In genomic region chr4:124275-125081, GRCh38 we compare ENCODE assay signal across 8 cellular contexts. TPM values are rescaled to one million over a fixed set of nuclear protein-coding genes. Genes with fewer than 3 reads are reported as not detected.
DNase-seq lines count a peak whose midpoint lies in the region; ATAC-seq, FAIRE-seq and TF ChIP-seq lines count a peak whose summit lies in the region.

TSS of gene ZNF718 (plus strand) at chr4:124501. CDS start at chr4:124671, 170 bp downstream.

- dilution Hi-C loops in keratinocyte (cut with MboI; ENCODE audit: extremely low pct_ligation_motif_present, low sequenced_read_pairs), result no loop called here

- peaks cover 14% of the 10 kb centered on the region for H3K9me3 ChIP-seq in keratinocyte (ENCODE audit: control insufficient read depth, low read depth, low read length)

- H3K4me1 ChIP-seq in keratinocyte (ENCODE audit: control insufficient read depth, extremely low read depth, insufficient read depth, low read length), result peaks cover 5% of the 10 kb centered on the region

- no peaks in the 10 kb centered on the region for H3K9me1 ChIP-seq in keratinocyte (ENCODE audit: control insufficient read depth, extremely low read depth, insufficient read depth, low read length)

- H3K4me3 ChIP-seq in keratinocyte (ENCODE audit: control insufficient read depth in 2 of 3, extremely low read depth in 1 of 3, insufficient read depth in 2 of 3, low read depth in 1 of 3, low read length in 3 of 3), result peak within 1 kb of the TSS; percentile 79 to 94 (median 93)

- ATAC-seq in HG03097 (IDR thresholded peaks at IDR 0.05; ENCODE audit: low FRiP score, unreplicated experiment), result peak; percentile 99

- H4K20me1 ChIP-seq in keratinocyte (ENCODE audit: control insufficient read depth, extremely low read depth, insufficient read depth, low read length), result no peaks in the 10 kb centered on the region

- DNase-seq in NCI-H2196 (lab: John Stamatoyannopoulos, UW; ENCODE audit: unreplicated experiment), result peak; percentile 91
- DNase-seq in activated CD4-positive, alpha-beta T cell treated with anti-CD3 and anti-CD28 coated beads for 1 hour, result peak; percentile 83
- peak; percentile 96 for DNase-seq in cerebellum (ENCODE audit: low spot score)
- peak; percentile 83 for DNase-seq in keratinocyte (ENCODE audit: low read depth, low spot score)
- DNase-seq in stimulated activated CD4-positive, alpha-beta T cell treated with anti-CD3 and anti-CD28 coated beads, Interleukin-15, amount 100 ng/mL, for 24 hours, result peak; percentile 93

- H3K36me3 ChIP-seq in keratinocyte (ENCODE audit: control insufficient read depth in 2 of 2, extremely low read depth in 1 of 2, insufficient read depth in 2 of 2, low read length in 2 of 2), result peaks cover 0 to 19% of the 10 kb centered on the region in 2 experiments

- H3K27ac ChIP-seq in 22Rv1 (peak within 1 kb of the TSS; percentile 93), keratinocyte (ENCODE audit: control insufficient read depth, insufficient read depth, low read length) (peak within 1 kb of the TSS; percentile 91)

- H3K9ac ChIP-seq in keratinocyte (ENCODE audit: control insufficient read depth, extremely low read depth, insufficient read depth, low read length), result peak within 1 kb of the TSS; percentile 92

- H3K4me2 ChIP-seq in keratinocyte (ENCODE audit: control insufficient read depth, extremely low read depth, insufficient read depth, low read depth, low read length), result peak within 1 kb of the TSS; percentile 89

- H3K79me2 ChIP-seq in keratinocyte (ENCODE audit: control insufficient read depth, insufficient read depth, low read length), result peaks cover 41% of the 10 kb centered on the region

- H3K27me3 ChIP-seq in keratinocyte (ENCODE audit: control insufficient read depth, extremely low read depth, insufficient read depth, low read length), result no peaks in the 10 kb centered on the region

- peak; percentile 74 for FAIRE-seq in keratinocyte (lab: Jason Lieb, UNC)

- TF ChIP-seq POLR2A in GM18526 (IDR thresholded peaks at IDR 0.05; ENCODE audit: extremely low read depth, insufficient read length), result peak; percentile 80

- H2AFZ ChIP-seq in keratinocyte (ENCODE audit: control insufficient read depth, low read length), result peak within 1 kb of the TSS; percentile 100

- TF ChIP-seq CTCF in 22Rv1 (IDR thresholded peaks at IDR 0.05) (no peak), keratinocyte (optimal IDR thresholded peaks at IDR 0.05 in 1 of 3, IDR thresholded peaks at IDR 0.05 in 1 of 3, conservative IDR thresholded peaks at IDR 0.05 in 1 of 3; ENCODE audit: extremely low read depth in 1 of 3, insufficient read depth in 2 of 3, low read length in 3 of 3) (no peak)

RNA-seq across cellular contexts. Expression of gene ZNF718, which starts in this region (rescaled TPM):
- 21.0 TPM for total RNA-seq in cerebellum
- 4.0 to 5.0 TPM (median 4.1 TPM) in 3 replicates for polyA plus RNA-seq in keratinocyte
- 2.1 TPM for polyA plus RNA-seq in keratinocyte (2011; ENCODE audit: low read depth)
- 2.5 and 4.8 TPM in 2 replicates for polyA plus RNA-seq in keratinocyte (2011; cell fraction: cytosol; rRNA removed)
- polyA plus RNA-seq in keratinocyte (2011; cell fraction: nucleus; rRNA removed), result 10.0 and 10.2 TPM in 2 replicates
- polyA plus RNA-seq in keratinocyte (2012; ENCODE audit: low replicate concordance), result 2.6 and 3.4 TPM in 2 replicates
- 1.7 to 9.3 TPM (median 6.5 TPM) in 3 replicates for polyA minus RNA-seq in keratinocyte
- polyA minus RNA-seq in keratinocyte (2011; cell fraction: cytosol; rRNA and poly(A)+ RNA removed), result 8.2 TPM
- 11.0 and 26.6 TPM in 2 replicates for polyA minus RNA-seq in keratinocyte (2011; cell fraction: nucleus; rRNA and poly(A)+ RNA removed)

Comparison
In these comparisons a context has a peak if more than half of its experiments do, and no peak if none do; other contexts are left out.
1. Peak in every context shown above with its lines: DNase-seq, ATAC-seq, H3K4me3 ChIP-seq and H3K27ac ChIP-seq.